Comparison of ENCODE assay signal across 17 cellular contexts in genomic region chr1:21559788-21560567, GRCh38. TPM values are rescaled to one million over a fixed set of nuclear protein-coding genes. Genes with fewer than 3 reads are reported as not detected.
DNase-seq lines count a peak whose midpoint lies in the region; ATAC-seq, FAIRE-seq and TF ChIP-seq lines count a peak whose summit lies in the region.
"Had no signal": no experiment of that assay in that cellular context is flagged by ENCODE, and none has a peak within 500 bp of the region (broad histone marks: within the 10 kb centered on the region; RNA-seq: fewer than 3 reads in every experiment).

No MANE protein-coding gene starts in this region.

- BruUV-seq in HepG2 (replicated peaks; lab: Mats Ljungman, UMichigan): no TSS peak

- TF ChIP-seq EP300 in HepG2 (IDR thresholded peaks at IDR 0.05; ENCODE audit: low read depth in 2 of 2, low read length in 2 of 2) (no peak), HepG2 (CRISPR knock-in tag; IDR thresholded peaks at IDR 0.05; ENCODE audit: borderline replicate concordance) (no peak)

- H2AFZ ChIP-seq in HepG2 (ENCODE audit: low read length): no peak overlapping the region
- H2AFZ ChIP-seq: GM23338 had no signal

- in situ Hi-C loops in HepG2 (cut with HindIII; ENCODE audit: extremely low pct_ligation_motif_present, low pct_unique_long_range_greater_than_20kb): no loop called here

- no peak for FAIRE-seq in HepG2 (lab: Jason Lieb, UNC)
- FAIRE-seq: A204.1, GM12878, GM18507 had no signal

- H3K9ac ChIP-seq in HepG2 (ENCODE audit: insufficient read depth, low read depth, low read length) (no peak overlapping the region), endodermal cell (ENCODE audit: extremely low read depth, low read length, poor library complexity, severe bottlenecking) (no peak overlapping the region)

- H3K4me1 ChIP-seq in HepG2 (ENCODE audit: insufficient read depth, low read length) (no peaks in the 10 kb centered on the region), right lobe of liver (no peaks in the 10 kb centered on the region), endodermal cell (ENCODE audit: control insufficient read depth, insufficient read depth, low read length) (no peaks in the 10 kb centered on the region)

- POLR2A ChIA-PET in HepG2 (lab: Yijun Ruan, JAX): no interaction called here

- H3K36me3 ChIP-seq in HepG2 (replicated peaks in 1 of 2; ENCODE audit: control insufficient read depth in 1 of 2, insufficient read depth in 2 of 2, low read length in 2 of 2) (no peaks in the 10 kb centered on the region), right lobe of liver (peaks cover 0 to 26% (median 10%) of the 10 kb centered on the region in 4 donors), endodermal cell (ENCODE audit: control insufficient read depth, insufficient read depth, low read length) (no peaks in the 10 kb centered on the region)

- H3K9me3 Mint-ChIP-seq in endodermal cell (no peaks in the 10 kb centered on the region), nephron (no peaks in the 10 kb centered on the region)
- H3K9me3 Mint-ChIP-seq: CD4-positive, alpha-beta T cell; GM23338 had no signal

- ATAC-seq in HepG2: no peak
- no peak for ATAC-seq in right lobe of liver
- ATAC-seq in GM18519 (IDR thresholded peaks at IDR 0.05; ENCODE audit: low FRiP score, unreplicated experiment): no peak
- ATAC-seq: GM12878 had no signal

- DNase-seq in HepG2 (ENCODE audit: low spot score) (no peak), right lobe of liver (no peak), endodermal cell (no peak), NCI-H2081 (lab: John Stamatoyannopoulos, UW) (no peak), SKM-1 (lab: John Stamatoyannopoulos, UW; ENCODE audit: unreplicated experiment) (no peak)
- DNase-seq: C1 segment of cervical spinal cord; Calu3; CD4-positive, alpha-beta T cell; DMS 273 treated with DMSO at 0.1 percent for 48 hours; H7 had no signal

- H3K4me3 ChIP-seq in HepG2 (replicated peaks in 1 of 3; ENCODE audit: insufficient read depth in 1 of 3, low read depth in 2 of 3, low read length in 3 of 3): no peak overlapping the region
- H3K4me3 ChIP-seq in right lobe of liver: no peak overlapping the region
- no peak overlapping the region for H3K4me3 ChIP-seq in endodermal cell (ENCODE audit: low read length)
- H3K4me3 ChIP-seq: GM12878, GM23338 had no signal

- no peak overlapping the region for H3K27ac ChIP-seq in HepG2 (ENCODE audit: extremely low read length, insufficient read depth, low read length)
- H3K27ac ChIP-seq in right lobe of liver: no peak overlapping the region
- H3K27ac ChIP-seq in endodermal cell (ENCODE audit: low read depth, low read length): no peak overlapping the region

- no peaks in the 10 kb centered on the region for H3K9me3 ChIP-seq in HepG2 (ENCODE audit: low read length)
- no peaks in the 10 kb centered on the region for H3K9me3 ChIP-seq in right lobe of liver
- H3K9me3 ChIP-seq in endodermal cell (ENCODE audit: control insufficient read depth, low read length): no peaks in the 10 kb centered on the region

- intact Hi-C loops in HepG2 (cut with micrococcal nuclease; ENCODE audit: unreplicated experiment) (no loop called here), right lobe of liver (cut with DNase I) (no loop called here)

- H3K4me3 Mint-ChIP-seq in endodermal cell: no peak overlapping the region
- H3K4me3 Mint-ChIP-seq in nephron: no peak overlapping the region
- H3K4me3 Mint-ChIP-seq: B cell; CD4-positive, alpha-beta T cell; GM23338 had no signal

- H3K27ac Mint-ChIP-seq in endodermal cell: peak overlapping the region; percentile 73
- H3K27ac Mint-ChIP-seq in nephron: peak overlapping the region; percentile 64 to 93 (median 92)
- H3K27ac Mint-ChIP-seq: B cell; CD4-positive, alpha-beta T cell; GM23338 had no signal

- H3K27me3 ChIP-seq in HepG2 (ENCODE audit: control insufficient read depth in 1 of 2, insufficient read depth in 2 of 2, low read length in 2 of 2) (peaks cover 8 to 50% of the 10 kb centered on the region in 2 experiments; a peak in 3 of 5 replicates), right lobe of liver (no peaks in the 10 kb centered on the region), endodermal cell (ENCODE audit: control insufficient read depth, insufficient read depth, low read length, poor library complexity, severe bottlenecking) (no peaks in the 10 kb centered on the region)

- no peak for TF ChIP-seq RAD21 in HepG2 (CRISPR knock-in tag; IDR thresholded peaks at IDR 0.05)

- WGBS in HepG2 (ENCODE audit: low lambda C conversion rate): 27% methylated on average over 4 of the region's 5 CpGs
- WGBS in right lobe of liver (ENCODE audit: insufficient coverage, low coverage, low lambda C conversion rate, missing lambda C conversion rate): 96% methylated on average over 3 of the region's 5 CpGs
- 93 to 100% methylated on average over 4 to 5 of the region's 5 CpGs for WGBS in endodermal cell (ENCODE audit: insufficient coverage in 1 of 2, insufficient read length in 1 of 2), 2 experiments

- TF ChIP-seq CTCF in HepG2 (CRISPR knock-in tag; IDR thresholded peaks at IDR 0.05) (no peak), right lobe of liver (IDR thresholded peaks at IDR 0.05) (no peak), endodermal cell (conservative IDR thresholded peaks at IDR 0.05) (no peak), nephron (IDR thresholded peaks at IDR 0.05; ENCODE audit: unreplicated experiment in 3 of 3) (no peak)

- H3K79me2 ChIP-seq in HepG2 (ENCODE audit: insufficient read depth, low read length): no peaks in the 10 kb centered on the region

- H3K4me2 ChIP-seq in HepG2 (ENCODE audit: low read depth, low read length): no peak overlapping the region
- H3K4me2 ChIP-seq: GM23338 had no signal

- H3K27me3 Mint-ChIP-seq in endodermal cell (ENCODE audit: insufficient read depth): no peaks in the 10 kb centered on the region
- H3K27me3 Mint-ChIP-seq in nephron (ENCODE audit: low read depth): peaks cover 16% of the 10 kb centered on the region

- CTCF ChIA-PET in HepG2 (lab: Yijun Ruan, JAX; ENCODE audit: low intra/inter-chr PET ratio, low total read pairs): no interaction called here

- TF ChIP-seq POLR2A in HepG2 (IDR thresholded peaks at IDR 0.05; ENCODE audit: insufficient read depth in 1 of 2, low read depth in 2 of 2, low read length in 2 of 2) (no peak), right lobe of liver (IDR thresholded peaks at IDR 0.05) (no peak)

- peaks cover 20% of the 10 kb centered on the region for H3K36me3 Mint-ChIP-seq in endodermal cell (ENCODE audit: low read depth)
- no peaks in the 10 kb centered on the region for H3K36me3 Mint-ChIP-seq in nephron (ENCODE audit: low read depth)

- no peaks in the 10 kb centered on the region for H4K20me1 ChIP-seq in HepG2 (ENCODE audit: insufficient read depth, low read length)

- H3K4me1 Mint-ChIP-seq in endodermal cell (peaks cover 16% of the 10 kb centered on the region), nephron (peaks cover 21% of the 10 kb centered on the region)
- H3K4me1 Mint-ChIP-seq: B cell had no signal

TF ChIP-seq in HepG2, 621 proteins besides CTCF, POLR2A, EP300 and RAD21 (continues in another document):
- TF ChIP-seq GMEB2 (CRISPR knock-in tag; IDR thresholded peaks at IDR 0.05; ENCODE audit: low read depth) (no peak), KLF16 (CRISPR knock-in tag; IDR thresholded peaks at IDR 0.05) (no peak), ZNF768 (CRISPR knock-in tag; IDR thresholded peaks at IDR 0.05) (peak; percentile 84)

RNA-seq across cellular contexts. Expression of gene ALPL, which starts 50.8 kb away (rescaled TPM):
- total RNA-seq in HepG2 (2016; rRNA removed; fragmentation: Illumina TruSeq; extraction: Trizol) (not detected in 2 replicates), right lobe of liver (10 to 100 TPM; 23.2 to 81.5 (median 48.1) TPM), endodermal cell (100 to 1,000 TPM in 1 of 2 donors, 10 to 100 TPM in 1; 94.8 to 117 TPM)
- total RNA-seq in HepG2 (2016; cell fraction: cytosol; rRNA removed; fragmentation: Illumina TruSeq; extraction: Trizol; ENCODE audit: low read depth): not detected in 2 replicates
- total RNA-seq in HepG2 (2016; cell fraction: insoluble cytoplasmic fraction; rRNA removed; fragmentation: Illumina TruSeq; extraction: Trizol): not detected in 2 replicates
- not detected in 2 replicates for total RNA-seq in HepG2 (2016; cell fraction: membrane; rRNA removed; fragmentation: Illumina TruSeq; extraction: Trizol)
- not detected in 2 replicates for total RNA-seq in HepG2 (2016; cell fraction: nucleus; rRNA removed; fragmentation: Illumina TruSeq; extraction: Trizol)
- polyA plus RNA-seq in HepG2 (2011; rRNA removed): 0.12 and 0.20 TPM in 2 replicates
- 0.18 and 0.23 TPM in 2 replicates for polyA plus RNA-seq in HepG2 (2011; cell fraction: cytosol; rRNA removed)
- polyA plus RNA-seq in HepG2 (2011; cell fraction: nucleus; rRNA removed): 0.17 and 0.27 TPM in 2 replicates
- not detected in 2 replicates for polyA plus RNA-seq in HepG2 (2012)
- 0.09 TPM in 1 of 2 replicates, not detected in the other for polyA plus RNA-seq in HepG2 (2016; cell fraction: cytosol; fragmentation: Illumina TruSeq; extraction: Trizol; ENCODE audit: low read depth)
- not detected in 2 replicates for polyA plus RNA-seq in HepG2 (2016; cell fraction: insoluble cytoplasmic fraction; fragmentation: Illumina TruSeq; extraction: Trizol; ENCODE audit: low read depth)
- polyA plus RNA-seq in HepG2 (2016; cell fraction: membrane; fragmentation: Illumina TruSeq; extraction: Trizol; ENCODE audit: low read depth): 0.15 TPM in 1 of 2 replicates, not detected in the other
- polyA plus RNA-seq in HepG2 (2016; cell fraction: nucleus; fragmentation: Illumina TruSeq; extraction: Trizol; ENCODE audit: insufficient read depth, low read depth): 0.30 TPM in 1 of 2 replicates, not detected in the other
- 1.3 TPM in 1 of 2 replicates, not detected in the other for polyA minus RNA-seq in HepG2 (2011; rRNA and poly(A)+ RNA removed; ENCODE audit: low replicate concordance)
- polyA minus RNA-seq in HepG2 (2011; cell fraction: cytosol; rRNA and poly(A)+ RNA removed): not detected in 2 replicates
- polyA minus RNA-seq in HepG2 (2011; cell fraction: nucleus; rRNA and poly(A)+ RNA removed): not detected in 2 replicates
- 65.3 TPM for polyA plus RNA-seq in endodermal cell (2013, experiment 1 of 2)
- polyA plus RNA-seq in endodermal cell (2013, experiment 2 of 2): 52.5 TPM
- total RNA-seq: CD4-positive, alpha-beta T cell had no signal

Comparison
In these comparisons a context has a peak if more than half of its experiments do, and no peak if none do; other contexts are left out.
1. RNA of gene ALPL, which starts 50.8 kb away (total RNA-seq): 94.8 to 117 TPM in endodermal cell and 23.2 to 81.5 TPM in right lobe of liver; not detected in HepG2; every median in the first group is over 10 times any median in the second.